ENCODE assay signal across 10 cellular contexts in genomic region chr17:48995332-48995870, GRCh38. TPM values are rescaled to one million over a fixed set of nuclear protein-coding genes. Genes with fewer than 3 reads are reported as not detected.
DNase-seq lines count a peak whose midpoint lies in the region; ATAC-seq and TF ChIP-seq lines count a peak whose summit lies in the region.
"Had no signal": no experiment of that assay in that cellular context is flagged by ENCODE, and none has a peak within 500 bp of the region (broad histone marks: within the 10 kb centered on the region; RNA-seq: fewer than 3 reads in every experiment).

No MANE protein-coding gene starts in this region.

- H3K9me3 ChIP-seq in HCT116 (ENCODE audit: control insufficient read depth in 1 of 2, insufficient read depth in 1 of 2, low read depth in 1 of 2, low read length in 2 of 2) = no peaks in the 10 kb centered on the region

- DNase-seq in AG10803 (ENCODE audit: low read depth) (no peak), HCT116 (ENCODE audit: low read depth, low spot score) (no peak), left kidney (ENCODE audit: low read depth, low spot score) (peak; percentile 90), NCI-H1694 (lab: John Stamatoyannopoulos, UW) (no peak), SKM-1 treated with dmso at 0.1 percent for 144 hours (lab: John Stamatoyannopoulos, UW; ENCODE audit: unreplicated experiment) (no peak), RKO (ENCODE audit: low spot score) (no peak), 8988T (no peak)
- peak; percentile 52 for DNase-seq in activated CD8-positive, alpha-beta memory T cell treated with anti-CD3 and anti-CD28 coated beads, Interleukin-2, amount 50 U/mL, for 48 hours
- DNase-seq: central memory CD4-positive, alpha-beta T cell; RPMI8226 had no signal

- no peak for TF ChIP-seq RAD21 in HCT116 (IDR thresholded peaks at IDR 0.05; ENCODE audit: low read depth)

- POLR2A ChIA-PET in HCT116 (lab: Charles Lee) = no interaction called here

- peak; percentile 26; the same call in 1 of the 2 replicates for ATAC-seq in HCT116

- no peak overlapping the region for H3K4me2 ChIP-seq in HCT116 (ENCODE audit: low read length)

- no peaks in the 10 kb centered on the region; a peak in 1 of 4 replicates for H3K4me1 ChIP-seq in HCT116 (ENCODE audit: control insufficient read depth in 1 of 2, insufficient read depth in 2 of 2, low read length in 2 of 2)

- H3K36me3 ChIP-seq in HCT116 (ENCODE audit: control insufficient read depth in 1 of 2, insufficient read depth in 2 of 2, low read length in 2 of 2) = no peaks in the 10 kb centered on the region

- TF ChIP-seq CTCF in AG10803 (conservative IDR thresholded peaks at IDR 0.05; ENCODE audit: low read length) (no peak), HCT116 (IDR thresholded peaks at IDR 0.05 in 2 of 3, conservative IDR thresholded peaks at IDR 0.05 in 1 of 3; ENCODE audit: borderline replicate concordance in 1 of 3, insufficient read depth in 1 of 3, low read depth in 2 of 3, low read length in 2 of 3) (no peak)

- H3K9me2 ChIP-seq in HCT116 (ENCODE audit: insufficient read depth) = no peaks in the 10 kb centered on the region

- H4K20me1 ChIP-seq in HCT116 (ENCODE audit: insufficient read depth) = peaks cover 3% of the 10 kb centered on the region; the same call in 1 of the 2 replicates

- H3K79me2 ChIP-seq in HCT116 (ENCODE audit: insufficient read depth, low read length) = no peaks in the 10 kb centered on the region

- no TSS peak for BruUV-seq in HCT116 (replicated peaks; lab: Mats Ljungman, UMichigan)

- RAD21 ChIA-PET in HCT116 (lab: Charles Lee; ENCODE audit: low non-redundant PET in 1 of 2, low total read pairs in 2 of 2, uncharacterized antibody in 2 of 2, unreplicated experiment in 2 of 2) = no interaction called here

- CTCF ChIA-PET in HCT116 (lab: Charles Lee) = no interaction called here

- peak overlapping the region; percentile 79 for H3K4me3 ChIP-seq in AG10803 (ENCODE audit: low read length)
- no peak overlapping the region for H3K4me3 ChIP-seq in HCT116 (replicated peaks in 1 of 2; ENCODE audit: low read depth in 1 of 2, low read length in 2 of 2)

- peak overlapping the region; percentile 24 for H2AFZ ChIP-seq in HCT116 (ENCODE audit: low read depth, low read length, poor library complexity, severe bottlenecking)

- H3K9ac ChIP-seq in HCT116 (ENCODE audit: low read length) = no peak overlapping the region

- H3K27me3 ChIP-seq in HCT116 (ENCODE audit: insufficient read depth, low read length) = peaks cover 57% of the 10 kb centered on the region

- H3K27ac ChIP-seq in HCT116 (ENCODE audit: low read depth, low read length) = no peak overlapping the region

- intact Hi-C loops in HCT116 (cut with micrococcal nuclease) = no loop called here

- TF ChIP-seq POLR2A in HCT116 (IDR thresholded peaks at IDR 0.05; ENCODE audit: borderline replicate concordance, extremely low read depth, insufficient read depth, insufficient read length) = no peak

TF ChIP-seq in HCT116, 20 proteins besides CTCF, POLR2A, EP300 and RAD21:
- TF ChIP-seq SP1 (IDR thresholded peaks at IDR 0.05; ENCODE audit: low read depth) (no peak), ZNF274 (IDR thresholded peaks at IDR 0.05; ENCODE audit: low read depth, low read length) (no peak), ZBTB33 (IDR thresholded peaks at IDR 0.05; ENCODE audit: extremely low read depth, insufficient replicate concordance, low read length) (no peak), MAX (IDR thresholded peaks at IDR 0.05) (no peak), EZH2phosphoT487 (IDR thresholded peaks at IDR 0.05; ENCODE audit: borderline replicate concordance) (no peak; the same call in 1 of the 2 replicates), CBX3 (IDR thresholded peaks at IDR 0.05; ENCODE audit: low read depth) (no peak), ELF1 (IDR thresholded peaks at IDR 0.05; ENCODE audit: borderline replicate concordance, low read depth) (no peak), SRF (IDR thresholded peaks at IDR 0.05; ENCODE audit: low read depth) (no peak), ATF3 (IDR thresholded peaks at IDR 0.05) (no peak), EZH2 (IDR thresholded peaks at IDR 0.05) (no peak)

RNA-seq across cellular contexts. Expression of gene IGF2BP1, which starts 1.8 kb away (rescaled TPM):
- total RNA-seq in HCT116 (2021; ENCODE audit: unreplicated experiment) = 0.91 TPM
- polyA plus RNA-seq in HCT116 (2012) = 0.09 and 0.25 TPM in 2 replicates

RNA-seq across cellular contexts. Expression of gene GIP, which starts 27.0 kb away (rescaled TPM):
- total RNA-seq in HCT116 (2021; ENCODE audit: unreplicated experiment) = not detected
- polyA plus RNA-seq in HCT116 (2012) = not detected in 2 replicates

RNA-seq across cellular contexts. Expression of gene SNF8, which starts 50.8 kb away (rescaled TPM):
- 178 TPM for total RNA-seq in HCT116 (2021; ENCODE audit: unreplicated experiment)
- 158 and 161 TPM in 2 replicates for polyA plus RNA-seq in HCT116 (2012)

Comparison
In these comparisons a context has a peak if more than half of its experiments do, and no peak if none do; other contexts are left out.
1. DNase-seq: peak in activated CD8-positive, alpha-beta memory T cell treated with anti-CD3 and anti-CD28 coated beads, Interleukin-2, amount 50 U/mL, for 48 hours (single experiment) and left kidney (single experiment); none in AG10803 (single experiment), HCT116 (single experiment), NCI-H1694 (single experiment), SKM-1 treated with dmso at 0.1 percent for 144 hours (single experiment), RKO (single experiment) and 8988T (single experiment).